ENCODE assay signal across 1 cellular context in the genomic region with DNA sequence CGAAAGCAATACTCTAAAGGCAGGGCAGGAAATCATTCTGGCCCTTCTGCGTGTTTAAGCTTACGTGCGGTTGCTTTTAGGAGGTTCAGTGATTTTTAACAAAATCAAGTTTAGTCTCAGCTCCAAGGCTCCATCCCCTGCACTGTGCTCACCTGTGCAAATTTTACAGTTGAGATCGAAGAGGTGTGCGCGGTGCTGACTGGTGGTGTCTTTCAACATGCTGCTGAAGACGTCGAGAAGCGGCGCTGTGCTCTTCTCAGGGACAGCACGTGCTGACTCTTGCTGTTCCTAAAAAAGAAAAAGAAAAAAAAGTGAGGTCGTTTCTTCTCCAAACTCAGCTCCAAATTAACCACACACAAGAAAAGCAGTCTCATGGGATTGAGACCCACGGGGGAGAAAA.
TF ChIP-seq lines count a peak whose summit lies in the region.

No MANE protein-coding gene starts in this region.

TF ChIP-seq in HepG2, 621 proteins besides CTCF, POLR2A, EP300 and RAD21:
- TF ChIP-seq PHF8 (CRISPR knock-in tag; IDR thresholded peaks at IDR 0.05) (0 out of 2 replicates have a peak, but pooled peaks have one; percentile 8), HOXA7 (CRISPR knock-in tag; IDR thresholded peaks at IDR 0.05) (0 out of 2 replicates have a peak, but pooled peaks have one; percentile 21)
- TF ChIP-seq, protein P1, sequence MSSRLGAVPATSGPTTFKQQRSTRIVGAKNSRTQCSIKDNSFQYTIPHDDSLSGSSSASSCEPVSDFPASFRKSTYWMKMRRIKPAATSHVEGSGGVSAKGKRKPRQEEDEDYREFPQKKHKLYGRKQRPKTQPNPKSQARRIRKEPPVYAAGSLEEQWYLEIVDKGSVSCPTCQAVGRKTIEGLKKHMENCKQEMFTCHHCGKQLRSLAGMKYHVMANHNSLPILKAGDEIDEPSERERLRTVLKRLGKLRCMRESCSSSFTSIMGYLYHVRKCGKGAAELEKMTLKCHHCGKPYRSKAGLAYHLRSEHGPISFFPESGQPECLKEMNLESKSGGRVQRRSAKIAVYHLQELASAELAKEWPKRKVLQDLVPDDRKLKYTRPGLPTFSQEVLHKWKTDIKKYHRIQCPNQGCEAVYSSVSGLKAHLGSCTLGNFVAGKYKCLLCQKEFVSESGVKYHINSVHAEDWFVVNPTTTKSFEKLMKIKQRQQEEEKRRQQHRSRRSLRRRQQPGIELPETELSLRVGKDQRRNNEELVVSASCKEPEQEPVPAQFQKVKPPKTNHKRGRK (CRISPR knock-in tag; IDR thresholded peaks at IDR 0.05): no peak
- TF ChIP-seq, protein P2, sequence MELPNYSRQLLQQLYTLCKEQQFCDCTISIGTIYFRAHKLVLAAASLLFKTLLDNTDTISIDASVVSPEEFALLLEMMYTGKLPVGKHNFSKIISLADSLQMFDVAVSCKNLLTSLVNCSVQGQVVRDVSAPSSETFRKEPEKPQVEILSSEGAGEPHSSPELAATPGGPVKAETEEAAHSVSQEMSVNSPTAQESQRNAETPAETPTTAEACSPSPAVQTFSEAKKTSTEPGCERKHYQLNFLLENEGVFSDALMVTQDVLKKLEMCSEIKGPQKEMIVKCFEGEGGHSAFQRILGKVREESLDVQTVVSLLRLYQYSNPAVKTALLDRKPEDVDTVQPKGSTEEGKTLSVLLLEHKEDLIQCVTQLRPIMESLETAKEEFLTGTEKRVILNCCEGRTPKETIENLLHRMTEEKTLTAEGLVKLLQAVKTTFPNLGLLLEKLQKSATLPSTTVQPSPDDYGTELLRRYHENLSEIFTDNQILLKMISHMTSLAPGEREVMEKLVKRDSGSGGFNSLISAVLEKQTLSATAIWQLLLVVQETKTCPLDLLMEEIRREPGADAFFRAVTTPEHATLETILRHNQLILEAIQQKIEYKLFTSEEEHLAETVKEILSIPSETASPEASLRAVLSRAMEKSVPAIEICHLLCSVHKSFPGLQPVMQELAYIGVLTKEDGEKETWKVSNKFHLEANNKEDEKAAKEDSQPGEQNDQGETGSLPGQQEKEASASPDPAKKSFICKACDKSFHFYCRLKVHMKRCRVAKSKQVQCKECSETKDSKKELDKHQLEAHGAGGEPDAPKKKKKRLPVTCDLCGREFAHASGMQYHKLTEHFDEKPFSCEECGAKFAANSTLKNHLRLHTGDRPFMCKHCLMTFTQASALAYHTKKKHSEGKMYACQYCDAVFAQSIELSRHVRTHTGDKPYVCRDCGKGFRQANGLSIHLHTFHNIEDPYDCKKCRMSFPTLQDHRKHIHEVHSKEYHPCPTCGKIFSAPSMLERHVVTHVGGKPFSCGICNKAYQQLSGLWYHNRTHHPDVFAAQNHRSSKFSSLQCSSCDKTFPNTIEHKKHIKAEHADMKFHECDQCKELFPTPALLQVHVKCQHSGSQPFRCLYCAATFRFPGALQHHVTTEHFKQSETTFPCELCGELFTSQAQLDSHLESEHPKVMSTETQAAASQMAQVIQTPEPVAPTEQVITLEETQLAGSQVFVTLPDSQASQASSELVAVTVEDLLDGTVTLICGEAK (IDR thresholded peaks at IDR 0.05): no peak
- TF ChIP-seq, protein P2 (CRISPR knock-in tag; IDR thresholded peaks at IDR 0.05): 0 out of 2 replicates have a peak, but pooled peaks have one; percentile 10
- TF ChIP-seq, protein P3, sequence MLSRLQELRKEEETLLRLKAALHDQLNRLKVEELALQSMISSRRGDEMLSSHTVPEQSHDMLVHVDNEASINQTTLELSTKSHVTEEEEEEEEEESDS (CRISPR knock-in tag; IDR thresholded peaks at IDR 0.05; ENCODE audit: borderline replicate concordance): no peak
- TF ChIP-seq, protein P4, sequence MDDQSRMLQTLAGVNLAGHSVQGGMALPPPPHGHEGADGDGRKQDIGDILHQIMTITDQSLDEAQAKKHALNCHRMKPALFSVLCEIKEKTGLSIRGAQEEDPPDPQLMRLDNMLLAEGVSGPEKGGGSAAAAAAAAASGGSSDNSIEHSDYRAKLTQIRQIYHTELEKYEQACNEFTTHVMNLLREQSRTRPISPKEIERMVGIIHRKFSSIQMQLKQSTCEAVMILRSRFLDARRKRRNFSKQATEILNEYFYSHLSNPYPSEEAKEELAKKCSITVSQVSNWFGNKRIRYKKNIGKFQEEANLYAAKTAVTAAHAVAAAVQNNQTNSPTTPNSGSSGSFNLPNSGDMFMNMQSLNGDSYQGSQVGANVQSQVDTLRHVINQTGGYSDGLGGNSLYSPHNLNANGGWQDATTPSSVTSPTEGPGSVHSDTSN (CRISPR knock-in tag; IDR thresholded peaks at IDR 0.05; ENCODE audit: borderline replicate concordance): no peak
